ENCODE assay signal across 2 cellular contexts in the genomic region with DNA sequence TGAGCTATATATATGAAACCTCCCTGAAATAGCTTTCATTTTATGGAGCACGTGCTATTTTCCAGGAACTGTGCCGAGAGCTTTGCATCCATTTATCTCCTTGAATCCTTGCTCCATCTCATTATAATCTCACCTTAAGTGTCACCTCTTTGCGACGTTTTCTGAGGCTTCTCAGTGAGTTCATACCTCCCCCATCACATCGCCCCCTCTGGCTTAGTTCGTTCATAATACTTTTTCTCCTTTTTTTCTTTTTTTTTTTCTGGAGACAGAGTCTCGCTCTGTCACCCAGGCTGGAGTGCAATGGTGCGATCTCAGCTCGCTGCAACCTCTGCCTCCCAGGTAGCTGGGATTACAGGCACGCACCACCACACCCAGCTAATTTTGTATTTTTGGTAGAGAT.
A peak's percentile ranks its signal among the peaks of the same experiment; 100 is the strongest.
TF ChIP-seq lines count a peak whose summit lies in the region.

No MANE protein-coding gene starts in this region.

TF ChIP-seq in HEK293T, 16 proteins besides CTCF, POLR2A, EP300 and RAD21:
- TF ChIP-seq ZNF384 (IDR thresholded peaks at IDR 0.05) = peak; percentile 80
TF ChIP-seq in HEK293T: peak in this region for 1; not testable (repeated sequence) for 15.

TF ChIP-seq in HepG2, 621 proteins besides CTCF, POLR2A, EP300 and RAD21:
- TF ChIP-seq ZNF460 (CRISPR knock-in tag; IDR thresholded peaks at IDR 0.05; ENCODE audit: borderline replicate concordance) = peak; percentile 24; the same call in 1 of the 2 replicates
TF ChIP-seq in HepG2: peak in this region for 1; not testable (repeated sequence) for 620.
